ENCODE assay signal across 8 cellular contexts in the genomic region with DNA sequence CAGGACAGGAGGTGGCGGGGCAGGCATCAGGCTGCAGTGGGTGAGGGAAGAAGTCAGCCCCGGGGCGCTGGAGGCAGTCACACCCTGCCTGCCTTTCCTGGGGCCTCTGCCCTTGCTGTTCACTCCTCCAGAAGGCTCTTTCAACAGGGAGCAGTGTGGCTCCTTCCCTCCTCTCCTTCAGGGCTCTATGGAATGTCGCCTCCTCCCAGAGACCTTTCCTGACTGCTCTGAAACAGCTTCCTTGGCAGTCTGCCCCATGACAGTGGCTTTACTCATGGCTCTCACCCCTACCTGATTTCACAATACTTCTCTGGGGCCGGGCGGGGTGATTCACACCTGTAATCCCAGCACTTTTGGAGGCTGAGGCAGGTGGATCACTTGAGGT. TPM values are rescaled to one million over a fixed set of nuclear protein-coding genes. Genes with fewer than 3 reads are reported as not detected.
A peak's percentile ranks its signal among the peaks of the same experiment; 100 is the strongest.
DNase-seq lines count a peak whose midpoint lies in the region; ATAC-seq and TF ChIP-seq lines count a peak whose summit lies in the region.

No MANE protein-coding gene starts in this region.

- TF ChIP-seq CTCF in transverse colon (IDR thresholded peaks at IDR 0.05), result no peak
- TF ChIP-seq CTCF in BE2C (IDR thresholded peaks at IDR 0.05; ENCODE audit: low read depth, low read length), result no peak

- H3K4me1 ChIP-seq in transverse colon, result peaks cover 3 to 71% (median 12%) of the 10 kb centered on the region in 4 donors
- peaks cover 3% of the 10 kb centered on the region for H3K4me1 ChIP-seq in BE2C

- ATAC-seq in activated T-helper 17 cell treated with anti-CD3 and anti-CD28 coated beads, Interleukin-2, amount 50 U/mL, for 72 hours (replicated peaks), result no peak
- ATAC-seq in left ventricle myocardium superior, result peak; percentile 25

- no peak for TF ChIP-seq EP300 in transverse colon (IDR thresholded peaks at IDR 0.05; ENCODE audit: low read depth)

- DNase-seq in stimulated activated CD4-positive, alpha-beta T cell treated with anti-CD3 and anti-CD28 coated beads, Interleukin-15, amount 100 ng/mL, for 24 hours, result peak; percentile 63
- no peak for DNase-seq in stimulated activated CD4-positive, alpha-beta T cell treated with anti-CD3 and anti-CD28 coated beads, Interleukin-12 subunit alpha, Interleukin-12 subunit beta, amount 100 ng/mL, for 4 hours
- DNase-seq in left ventricle myocardium superior (no peak), transverse colon (peak; percentile 88), NCI-H524 (lab: John Stamatoyannopoulos, UW) (no peak), COR-L47 (lab: John Stamatoyannopoulos, UW) (no peak), BE2C (no peak)

- peaks cover 44% of the 10 kb centered on the region for H3K4me1 Mint-ChIP-seq in activated T-helper 17 cell treated with anti-CD3 and anti-CD28 coated beads, Interleukin-2, amount 50 U/mL, for 72 hours

- WGBS in transverse colon (ENCODE audit: low coverage in 1 of 2), 2 donors, result 38% methylated on average over 6 of the region's 6 CpGs; no CpG with 5 or more reads in 1 of the 2 donors

- TF ChIP-seq POLR2A in transverse colon (IDR thresholded peaks at IDR 0.05), result peak; percentile 61

- no peaks in the 10 kb centered on the region for H3K9me3 ChIP-seq in transverse colon
- H3K9me3 ChIP-seq in BE2C, result no peaks in the 10 kb centered on the region

- no peaks in the 10 kb centered on the region for H3K27me3 ChIP-seq in transverse colon
- H3K27me3 ChIP-seq in BE2C, result no peaks in the 10 kb centered on the region

- H3K9me3 Mint-ChIP-seq in activated T-helper 17 cell treated with anti-CD3 and anti-CD28 coated beads, Interleukin-2, amount 50 U/mL, for 72 hours, result no peaks in the 10 kb centered on the region

- no peaks in the 10 kb centered on the region for H3K27me3 Mint-ChIP-seq in activated T-helper 17 cell treated with anti-CD3 and anti-CD28 coated beads, Interleukin-2, amount 50 U/mL, for 72 hours

- H3K27ac Mint-ChIP-seq in activated T-helper 17 cell treated with anti-CD3 and anti-CD28 coated beads, Interleukin-2, amount 50 U/mL, for 72 hours, result peak overlapping the region; percentile 98

- peak overlapping the region; percentile 18 to 100 (median 88) for H3K27ac ChIP-seq in transverse colon

- H3K36me3 ChIP-seq in transverse colon (no peaks in the 10 kb centered on the region), BE2C (no peaks in the 10 kb centered on the region)

- in situ Hi-C loops in transverse colon (cut with MboI; ENCODE audit: low pct_ligation_motif_present in 1 of 4, low pct_unique_long_range_greater_than_20kb in 1 of 4, low sequenced_read_pairs in 3 of 4), result no loop called here

- peak overlapping the region; percentile 94 for H3K4me3 Mint-ChIP-seq in activated T-helper 17 cell treated with anti-CD3 and anti-CD28 coated beads, Interleukin-2, amount 50 U/mL, for 72 hours

- peaks cover 93% of the 10 kb centered on the region for H3K36me3 Mint-ChIP-seq in activated T-helper 17 cell treated with anti-CD3 and anti-CD28 coated beads, Interleukin-2, amount 50 U/mL, for 72 hours (ENCODE audit: low read depth)

- H3K4me3 ChIP-seq in transverse colon (no peak overlapping the region), BE2C (ENCODE audit: low read depth, low read length) (no peak overlapping the region)

- intact Hi-C loops in left ventricle myocardium superior (cut with micrococcal nuclease), result no loop called here
- intact Hi-C loops in transverse colon (cut with DNase I; ENCODE audit: low total_unique reads), result no loop called here

RNA-seq across cellular contexts. Expression of a gene that starts 7.1 kb away (rescaled TPM):
- total RNA-seq in activated T-helper 17 cell treated with anti-CD3 and anti-CD28 coated beads, Interleukin-2, amount 50 U/mL, for 72 hours, result 100 to 1,000 TPM; 103 to 123 TPM
- total RNA-seq in left ventricle myocardium superior (48.3 TPM), transverse colon (100 to 1,000 TPM in 3 of 4 donors, 10 to 100 TPM in 1; 14.9 to 251 (median 150) TPM)
- polyA plus RNA-seq in BE2C (2012; ENCODE audit: insufficient read depth, insufficient read length, low read depth), result 7.0 TPM

RNA-seq across cellular contexts. Expression of a gene that starts 17.4 kb away (rescaled TPM):
- total RNA-seq in activated T-helper 17 cell treated with anti-CD3 and anti-CD28 coated beads, Interleukin-2, amount 50 U/mL, for 72 hours, result 10 to 100 TPM; 14.7 to 23.4 TPM
- total RNA-seq in left ventricle myocardium superior (9.0 TPM), transverse colon (10 to 100 TPM; 13.4 to 39.6 (median 15.2) TPM)
- polyA plus RNA-seq in BE2C (2012; ENCODE audit: insufficient read depth, insufficient read length, low read depth), result 31.1 TPM

Comparison
In these comparisons a context has a peak if more than half of its experiments do, and no peak if none do; other contexts are left out.
1. DNase-seq: peak in stimulated activated CD4-positive, alpha-beta T cell treated with anti-CD3 and anti-CD28 coated beads, Interleukin-15, amount 100 ng/mL, for 24 hours (single experiment) and transverse colon (single experiment); none in stimulated activated CD4-positive, alpha-beta T cell treated with anti-CD3 and anti-CD28 coated beads, Interleukin-12 subunit alpha, Interleukin-12 subunit beta, amount 100 ng/mL, for 4 hours (single experiment), left ventricle myocardium superior (single experiment), NCI-H524 (0 of 2), COR-L47 (single experiment) and BE2C (single experiment).